In genomic region chr3:112293368-112294321, GRCh38 we compare ENCODE assay signal across 8 cellular contexts. TPM values are rescaled to one million over a fixed set of nuclear protein-coding genes. Genes with fewer than 3 reads are reported as not detected.
DNase-seq lines count a peak whose midpoint lies in the region; ATAC-seq and TF ChIP-seq lines count a peak whose summit lies in the region.

SLC9C1 (minus strand) TSS chr3:112294216; CDS start chr3:112286791, 7,425 bp downstream.

- peak within 1 kb of the TSS; percentile 95 for H3K4me2 ChIP-seq in fibroblast of lung (ENCODE audit: extremely low read depth, insufficient read depth, low read length)

- peak within 1 kb of the TSS; percentile 1 for H3K9ac ChIP-seq in fibroblast of lung (ENCODE audit: insufficient read depth, low read length)

- peak within 1 kb of the TSS; percentile 45 for H3K4me3 Mint-ChIP-seq in activated CD8-positive, alpha-beta memory T cell treated with anti-CD3 and anti-CD28 coated beads, Interleukin-2, amount 10 ng/mL, durations not matched to agents 7 days and 5 days
- peak within 1 kb of the TSS; percentile 74 to 94 (median 88) for H3K4me3 Mint-ChIP-seq in naive B cell

- ATAC-seq in HG03103 (IDR thresholded peaks at IDR 0.05; ENCODE audit: low read depth, unreplicated experiment) (peak; percentile 53), naive B cell (ENCODE audit: low read depth in 2 of 2) (peak; percentile 73 to 74), HG02571 (IDR thresholded peaks at IDR 0.05; ENCODE audit: unreplicated experiment) (no peak)
- ATAC-seq in activated CD8-positive, alpha-beta memory T cell treated with anti-CD3 and anti-CD28 coated beads, Interleukin-2, amount 10 ng/mL, durations not matched to agents 7 days and 5 days, result peak; percentile 79

- intact Hi-C loops in A673 (cut with micrococcal nuclease; ENCODE audit: unreplicated experiment), result loop anchor here (1.0 to 5.0 kb wide), 2 partner anchors 226 to 239 kb away; no protein-coding TSS in a partner anchor

- peaks cover 37% of the 10 kb centered on the region for H3K4me1 Mint-ChIP-seq in activated CD8-positive, alpha-beta memory T cell treated with anti-CD3 and anti-CD28 coated beads, Interleukin-2, amount 10 ng/mL, durations not matched to agents 7 days and 5 days
- H3K4me1 Mint-ChIP-seq in naive B cell, result peaks cover 24 to 43% (median 43%) of the 10 kb centered on the region in 3 donors

- H3K27ac Mint-ChIP-seq in activated CD8-positive, alpha-beta memory T cell treated with anti-CD3 and anti-CD28 coated beads, Interleukin-2, amount 10 ng/mL, durations not matched to agents 7 days and 5 days, result peak within 1 kb of the TSS; percentile 76
- H3K27ac Mint-ChIP-seq in naive B cell, result peak within 1 kb of the TSS; percentile 65 to 96 (median 81)

- peaks cover 4% of the 10 kb centered on the region for H3K4me1 ChIP-seq in A673 (ENCODE audit: insufficient read depth, low read length, poor library complexity, severe bottlenecking)
- peaks cover 3% of the 10 kb centered on the region for H3K4me1 ChIP-seq in fibroblast of lung (ENCODE audit: control insufficient read depth, extremely low read depth, insufficient read depth, low read length)

- POLR2A ChIA-PET in A673 (lab: Charles Lee; ENCODE audit: low non-redundant PET), result interaction anchor here (0.5 kb wide), 1 partner anchor 194 kb away, joined by 3 read pairs; no protein-coding TSS in a partner anchor

- no peaks in the 10 kb centered on the region for H3K27me3 Mint-ChIP-seq in activated CD8-positive, alpha-beta memory T cell treated with anti-CD3 and anti-CD28 coated beads, Interleukin-2, amount 10 ng/mL, durations not matched to agents 7 days and 5 days
- H3K27me3 Mint-ChIP-seq in naive B cell, result no peaks in the 10 kb centered on the region

- TF ChIP-seq CTCF in A673 (conservative IDR thresholded peaks at IDR 0.05; ENCODE audit: low read depth, low read length), result peak; percentile 76
- TF ChIP-seq CTCF in GM10266 (IDR thresholded peaks at IDR 0.05; ENCODE audit: control insufficient read depth, insufficient read depth, low read depth, missing control alignments), result peak; percentile 60
- TF ChIP-seq CTCF in fibroblast of lung (conservative IDR thresholded peaks at IDR 0.05 in 1 of 2, IDR thresholded peaks at IDR 0.05 in 1 of 2; ENCODE audit: low read depth in 1 of 2, low read length in 2 of 2), result peak; percentile 61 to 73

- peaks cover 3% of the 10 kb centered on the region for H3K9me3 Mint-ChIP-seq in activated CD8-positive, alpha-beta memory T cell treated with anti-CD3 and anti-CD28 coated beads, Interleukin-2, amount 10 ng/mL, durations not matched to agents 7 days and 5 days (ENCODE audit: low read depth)
- peaks cover 0 to 8% (median 4%) of the 10 kb centered on the region in 7 donors for H3K9me3 Mint-ChIP-seq in naive B cell

- H4K20me1 ChIP-seq in fibroblast of lung (ENCODE audit: control insufficient read depth, extremely low read depth, insufficient read depth, low read length), result no peaks in the 10 kb centered on the region

- H3K79me2 ChIP-seq in fibroblast of lung (ENCODE audit: control insufficient read depth, insufficient read depth, low read length), result no peaks in the 10 kb centered on the region

- H3K36me3 ChIP-seq in A673 (ENCODE audit: insufficient read depth, low read length, poor library complexity, severe bottlenecking) (no peaks in the 10 kb centered on the region), fibroblast of lung (ENCODE audit: control insufficient read depth, insufficient read depth, low read length) (no peaks in the 10 kb centered on the region)

- CTCF ChIA-PET in A673 (lab: Charles Lee), result interaction anchor here (0.6 to 1.7 kb wide), 8 partner anchors 11 to 238 kb away, joined by 3 to 13 read pairs (median 5); no protein-coding TSS in a partner anchor
- CTCF ChIA-PET in activated CD8-positive, alpha-beta memory T cell treated with anti-CD3 and anti-CD28 coated beads, Interleukin-2, amount 10 ng/mL, durations not matched to agents 7 days and 5 days (lab: Charles Lee), result interaction anchor here (0.8 to 4.2 kb wide), 39 partner anchors 9 to 348 kb away, joined by 3 to 30 read pairs (median 5); partner anchors contain the start of genes BTLA and CD200

- H2AFZ ChIP-seq in fibroblast of lung (ENCODE audit: low read length), result peak within 1 kb of the TSS; percentile 91

- H3K36me3 Mint-ChIP-seq in activated CD8-positive, alpha-beta memory T cell treated with anti-CD3 and anti-CD28 coated beads, Interleukin-2, amount 10 ng/mL, durations not matched to agents 7 days and 5 days, result peaks cover 9% of the 10 kb centered on the region
- H3K36me3 Mint-ChIP-seq in naive B cell, result no peaks in the 10 kb centered on the region

- H3K27me3 ChIP-seq in A673 (replicated peaks; ENCODE audit: insufficient read depth, low read depth, low read length, poor library complexity) (no peaks in the 10 kb centered on the region), fibroblast of lung (ENCODE audit: control insufficient read depth, insufficient read depth, low read length) (no peaks in the 10 kb centered on the region)

- BruUV-seq in A673 (replicated peaks; lab: Mats Ljungman, UMichigan), result no TSS peak

- H3K9me3 ChIP-seq in A673 (ENCODE audit: low read depth, low read length, poor library complexity, severe bottlenecking) (no peaks in the 10 kb centered on the region), fibroblast of lung (ENCODE audit: control insufficient read depth, insufficient read depth, low read depth, low read length) (no peaks in the 10 kb centered on the region)

- DNase-seq in A673 (ENCODE audit: low spot score) (peak; percentile 77), GM10266 (ENCODE audit: extremely low spot score) (peak; percentile 37), NCI-H2227 treated with DMSO at 0.1 percent for 48 hours (lab: John Stamatoyannopoulos, UW) (peak; percentile 60), fibroblast of lung (ENCODE audit: low read depth in 2 of 2) (peak; percentile 66 to 85), naive B cell (peak; percentile 51)
- DNase-seq in activated CD8-positive, alpha-beta memory T cell treated with anti-CD3 and anti-CD28 coated beads, Interleukin-2, amount 10 ng/mL, durations not matched to agents 7 days and 5 days, result peak; percentile 62

- H3K4me3 ChIP-seq in A673 (ENCODE audit: low read depth, low read length, poor library complexity, severe bottlenecking) (peak within 1 kb of the TSS; percentile 12), fibroblast of lung (replicated peaks in 1 of 4; ENCODE audit: control extremely low read depth in 1 of 4, insufficient read depth in 1 of 4, low read depth in 3 of 4, low read length in 4 of 4) (peak within 1 kb of the TSS; percentile 33 to 79 (median 44))

- H3K27ac ChIP-seq in A673 (ENCODE audit: low read depth, low read length, poor library complexity, severe bottlenecking) (no peak within 1 kb of the TSS), fibroblast of lung (ENCODE audit: insufficient read depth, low read length) (peak within 1 kb of the TSS; percentile 5)

RNA-seq across cellular contexts. Expression of gene SLC9C1, which starts in this region (rescaled TPM):
- total RNA-seq in A673 (2021) (not detected in 2 replicates), fibroblast of lung (under 0.01 TPM in 1 of 2 replicates, not detected in the other)
- under 1 TPM in 1 of 2 experiments, not detected in 1; 0.28 TPM for total RNA-seq in activated CD8-positive, alpha-beta memory T cell treated with anti-CD3 and anti-CD28 coated beads, Interleukin-2, amount 10 ng/mL, durations not matched to agents 7 days and 5 days
- polyA plus RNA-seq in fibroblast of lung (not detected in 2 replicates), naive B cell (ENCODE audit: low read depth in 6 of 6) (under 1 TPM in 2 of 6 donors, not detected in 4; 0.34 to 0.98 TPM)
- polyA plus RNA-seq in fibroblast of lung (2012), result not detected in 2 replicates
- not detected in 2 replicates for polyA minus RNA-seq in fibroblast of lung (ENCODE audit: low replicate concordance)

Comparison
In these comparisons a context has a peak if more than half of its experiments do, and no peak if none do; other contexts are left out.
1. Peak in DNase-seq and H3K4me3 ChIP-seq in A673; RNA of the gene not detected or under 1 TPM.
2. Peak in DNase-seq and ATAC-seq in activated CD8-positive, alpha-beta memory T cell treated with anti-CD3 and anti-CD28 coated beads, Interleukin-2, amount 10 ng/mL, durations not matched to agents 7 days and 5 days; RNA of the gene not detected or under 1 TPM.
3. Peak in DNase-seq, H3K4me3 ChIP-seq, H3K27ac ChIP-seq, H3K9ac ChIP-seq and H3K4me2 ChIP-seq in fibroblast of lung; RNA of the gene not detected or under 1 TPM.
4. Peak in DNase-seq and ATAC-seq in naive B cell; RNA of the gene not detected or under 1 TPM.